In the genomic region with DNA sequence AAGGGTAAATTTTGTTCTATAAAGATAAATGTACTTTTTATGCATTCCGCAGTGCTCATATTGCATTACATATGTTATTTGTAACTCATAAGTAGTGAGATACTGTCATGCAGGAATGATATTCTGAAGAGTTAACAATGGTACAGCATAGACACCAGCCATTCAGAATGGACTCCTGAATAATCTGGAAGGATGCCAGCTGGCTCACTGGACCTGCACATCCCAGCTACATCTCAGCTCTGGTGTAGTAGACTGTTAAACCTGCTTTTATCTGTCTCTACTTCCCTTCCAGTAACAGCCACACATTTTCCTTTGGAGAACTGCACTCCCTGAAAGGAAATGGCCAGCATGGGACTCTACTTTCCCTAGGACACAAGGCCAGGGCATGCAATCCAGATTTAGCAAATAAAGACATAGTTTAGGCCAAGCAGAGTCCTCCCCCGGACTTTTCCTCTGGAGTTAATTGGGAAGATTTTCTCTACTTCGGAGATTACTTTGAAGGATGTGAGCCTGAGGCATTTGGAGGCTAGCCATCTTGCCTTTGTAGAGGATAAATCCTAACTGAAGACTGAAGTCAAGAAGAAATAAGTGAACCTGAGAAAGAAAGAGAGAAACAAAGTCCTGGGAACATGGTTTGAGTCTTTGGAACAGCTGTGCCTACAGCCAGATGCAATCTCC, we compare ENCODE assay signal across 11 cellular contexts.
DNase-seq lines count a peak whose midpoint lies in the region; ATAC-seq, FAIRE-seq and TF ChIP-seq lines count a peak whose summit lies in the region.
"Had no signal": no experiment of that assay in that cellular context is flagged by ENCODE, and none has a peak within 500 bp of the region (broad histone marks: within the 10 kb centered on the region; RNA-seq: fewer than 3 reads in every experiment).

No MANE protein-coding gene starts in this region.

- FAIRE-seq in GM12892 (lab: Jason Lieb, UNC), result no peak
- FAIRE-seq: HTR-8/SVneo had no signal

- DNase-seq in EH (ENCODE audit: low read depth) (peak; percentile 80), NCI-H1105 (lab: John Stamatoyannopoulos, UW) (peak; percentile 1), cerebellar cortex (ENCODE audit: low spot score) (peak; percentile 34), myocyte (ENCODE audit: low read depth) (peak; percentile 42), HK-2 (ENCODE audit: unreplicated experiment) (no peak), GM12892 (ENCODE audit: insufficient read length) (no peak)
- DNase-seq: naive thymus-derived CD4-positive, alpha-beta T cell; NCI-H1694 treated with DMSO at 0.1 percent for 48 hours had no signal

- ATAC-seq in HG02852 (IDR thresholded peaks at IDR 0.05; ENCODE audit: unreplicated experiment), result no peak
- ATAC-seq: naive thymus-derived CD4-positive, alpha-beta T cell; stimulated activated effector memory CD8-positive, alpha-beta T cell treated with anti-CD3 and anti-CD28 coated beads, Interleukin-12 subunit alpha, Interleukin-12 subunit beta, amount 100 ng/mL, for 72 hours had no signal

- TF ChIP-seq POLR2A in GM12892 (IDR thresholded peaks at IDR 0.05; ENCODE audit: low read depth, low read length), result no peak

Comparison
In these comparisons a context has a peak if more than half of its experiments do, and no peak if none do; other contexts are left out.
1. DNase-seq: peak in EH (single experiment), NCI-H1105 (single experiment), cerebellar cortex (single experiment) and myocyte (single experiment); none in HK-2 (single experiment) and GM12892 (single experiment).